Comparison of ENCODE assay signal across 1 cellular context in the genomic region with DNA sequence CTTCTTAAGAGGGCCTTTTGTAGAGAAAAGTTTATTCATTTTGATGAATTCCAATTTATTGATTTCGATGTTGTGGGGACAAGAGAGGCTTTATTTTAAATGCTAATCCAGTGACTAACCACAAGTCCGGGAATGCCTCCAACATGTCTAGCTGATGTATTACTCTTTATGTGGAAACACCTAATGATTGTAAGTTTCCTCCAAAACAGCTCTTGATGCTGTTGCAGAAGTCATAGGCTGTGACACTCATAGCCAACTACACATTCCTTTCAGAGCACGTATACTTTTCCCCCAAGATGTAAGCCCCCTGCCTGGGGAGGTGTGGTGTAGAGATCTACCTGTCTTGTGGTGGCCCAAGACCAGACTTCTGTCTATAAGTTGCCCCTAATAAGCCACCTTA.
TF ChIP-seq lines count a peak whose summit lies in the region.

No MANE protein-coding gene starts in this region.

TF ChIP-seq in HCT116, 20 proteins besides CTCF, POLR2A, EP300 and RAD21 (continued from another document):
- TF ChIP-seq, protein P1, sequence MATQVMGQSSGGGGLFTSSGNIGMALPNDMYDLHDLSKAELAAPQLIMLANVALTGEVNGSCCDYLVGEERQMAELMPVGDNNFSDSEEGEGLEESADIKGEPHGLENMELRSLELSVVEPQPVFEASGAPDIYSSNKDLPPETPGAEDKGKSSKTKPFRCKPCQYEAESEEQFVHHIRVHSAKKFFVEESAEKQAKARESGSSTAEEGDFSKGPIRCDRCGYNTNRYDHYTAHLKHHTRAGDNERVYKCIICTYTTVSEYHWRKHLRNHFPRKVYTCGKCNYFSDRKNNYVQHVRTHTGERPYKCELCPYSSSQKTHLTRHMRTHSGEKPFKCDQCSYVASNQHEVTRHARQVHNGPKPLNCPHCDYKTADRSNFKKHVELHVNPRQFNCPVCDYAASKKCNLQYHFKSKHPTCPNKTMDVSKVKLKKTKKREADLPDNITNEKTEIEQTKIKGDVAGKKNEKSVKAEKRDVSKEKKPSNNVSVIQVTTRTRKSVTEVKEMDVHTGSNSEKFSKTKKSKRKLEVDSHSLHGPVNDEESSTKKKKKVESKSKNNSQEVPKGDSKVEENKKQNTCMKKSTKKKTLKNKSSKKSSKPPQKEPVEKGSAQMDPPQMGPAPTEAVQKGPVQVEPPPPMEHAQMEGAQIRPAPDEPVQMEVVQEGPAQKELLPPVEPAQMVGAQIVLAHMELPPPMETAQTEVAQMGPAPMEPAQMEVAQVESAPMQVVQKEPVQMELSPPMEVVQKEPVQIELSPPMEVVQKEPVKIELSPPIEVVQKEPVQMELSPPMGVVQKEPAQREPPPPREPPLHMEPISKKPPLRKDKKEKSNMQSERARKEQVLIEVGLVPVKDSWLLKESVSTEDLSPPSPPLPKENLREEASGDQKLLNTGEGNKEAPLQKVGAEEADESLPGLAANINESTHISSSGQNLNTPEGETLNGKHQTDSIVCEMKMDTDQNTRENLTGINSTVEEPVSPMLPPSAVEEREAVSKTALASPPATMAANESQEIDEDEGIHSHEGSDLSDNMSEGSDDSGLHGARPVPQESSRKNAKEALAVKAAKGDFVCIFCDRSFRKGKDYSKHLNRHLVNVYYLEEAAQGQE (IDR thresholded peaks at IDR 0.05; ENCODE audit: low read depth): no peak
